8 cellular contexts compared by ENCODE assay signal in the genomic region with DNA sequence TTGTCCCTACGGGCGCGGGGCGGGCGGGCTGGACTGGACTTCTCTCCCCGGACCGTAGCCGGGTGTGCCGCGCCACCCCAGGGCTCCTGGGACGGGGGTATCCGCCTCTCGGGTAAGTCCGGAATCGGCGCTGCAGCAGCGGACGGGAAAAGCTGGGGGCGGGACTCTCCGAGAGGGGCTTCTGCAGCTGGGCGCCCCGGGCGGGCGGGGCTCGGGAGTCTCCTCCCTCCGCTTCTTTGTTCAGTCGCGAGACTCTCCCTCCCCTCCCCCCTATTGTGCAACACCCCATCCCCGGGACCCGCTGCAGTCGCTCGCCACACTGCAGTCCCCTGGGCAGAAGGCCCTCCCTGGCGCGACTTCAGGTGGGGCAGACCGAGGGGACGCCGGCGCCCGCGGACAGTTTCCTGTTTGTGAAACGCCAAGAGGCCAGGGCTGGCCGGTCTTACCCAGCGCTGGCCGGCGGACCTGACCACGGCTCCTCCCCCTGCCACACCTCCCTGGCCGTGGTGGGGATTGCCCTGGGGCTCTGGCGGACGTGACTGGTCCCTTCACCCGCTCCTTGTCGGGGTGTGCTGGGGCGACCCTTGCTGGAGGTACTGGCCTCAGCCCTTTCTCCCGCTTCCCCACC. TPM values are rescaled to one million over a fixed set of nuclear protein-coding genes. Genes with fewer than 3 reads are reported as not detected.
DNase-seq lines count a peak whose midpoint lies in the region; ATAC-seq and TF ChIP-seq lines count a peak whose summit lies in the region.

No MANE protein-coding gene starts in this region.

- peaks cover 24% of the 10 kb centered on the region for H3K4me1 Mint-ChIP-seq in activated naive CD8-positive, alpha-beta T cell treated with anti-CD3 and anti-CD28 coated beads for 36 hours

- no peaks in the 10 kb centered on the region for H3K9me2 ChIP-seq in SK-N-SH

- peak overlapping the region; percentile 96 for H3K9ac ChIP-seq in SK-N-SH

- CTCF ChIA-PET in SK-N-SH (lab: Yijun Ruan, JAX): interaction anchor here (0.6 to 8.5 kb wide), 2 partner anchors 62 to 978 kb away, joined by 4 to 41 read pairs; no protein-coding TSS in a partner anchor

- TF ChIP-seq EP300 in SK-N-SH (IDR thresholded peaks at IDR 0.05; ENCODE audit: borderline replicate concordance in 1 of 2, low read depth in 1 of 2, low read length in 1 of 2) (no peak), ovary (IDR thresholded peaks at IDR 0.05) (no peak)

- H3K79me2 ChIP-seq in SK-N-SH (ENCODE audit: insufficient read depth): peaks cover 25% of the 10 kb centered on the region

- H3K9me3 Mint-ChIP-seq in activated naive CD8-positive, alpha-beta T cell treated with anti-CD3 and anti-CD28 coated beads for 36 hours: no peaks in the 10 kb centered on the region

- WGBS in SK-N-SH (ENCODE audit: low lambda C conversion rate): 6% methylated on average over 2 of the region's 53 CpGs
- WGBS in ovary, 3 donors: 0% methylated on average over 20 to 53 of the region's 53 CpGs

- peak overlapping the region; percentile 81 for H3K4me2 ChIP-seq in SK-N-SH

- peak overlapping the region; percentile 96 to 99 for H3K27ac ChIP-seq in SK-N-SH (ENCODE audit: low read depth in 2 of 2, low read length in 1 of 2)
- peak overlapping the region; percentile 87 to 95 for H3K27ac ChIP-seq in ovary
- H3K27ac ChIP-seq in thoracic aorta: peak overlapping the region; percentile 96

- no peaks in the 10 kb centered on the region for H3K27me3 ChIP-seq in SK-N-SH (ENCODE audit: insufficient read depth)
- no peaks in the 10 kb centered on the region for H3K27me3 ChIP-seq in ovary
- no peaks in the 10 kb centered on the region for H3K27me3 ChIP-seq in thoracic aorta (replicated peaks; ENCODE audit: insufficient read depth)

- TF ChIP-seq CTCF in HFF-Myc (IDR thresholded peaks at IDR 0.05; ENCODE audit: low read depth, low read length, missing control alignments): no peak
- 0 out of 2 replicates have a peak, but pooled peaks have one; percentile 6 for TF ChIP-seq CTCF in SK-N-SH (IDR thresholded peaks at IDR 0.05)
- no peak for TF ChIP-seq CTCF in ovary (IDR thresholded peaks at IDR 0.05)
- TF ChIP-seq CTCF in thoracic aorta (IDR thresholded peaks at IDR 0.05): peak; percentile 17

- no peaks in the 10 kb centered on the region for H3K27me3 Mint-ChIP-seq in activated naive CD8-positive, alpha-beta T cell treated with anti-CD3 and anti-CD28 coated beads for 36 hours

- intact Hi-C loops in Right ventricle myocardium inferior (cut with DNase I): loop anchor here (1.0 to 5.0 kb wide), 2 partner anchors 61 to 82 kb away; no protein-coding TSS in a partner anchor
- intact Hi-C loops in ovary (cut with DNase I): loop anchor here in 1 of 4 donors (5.0 kb wide), 2 partner anchors 81 to 211 kb away; a partner anchor contains a TSS

- H3K4me3 Mint-ChIP-seq in activated naive CD8-positive, alpha-beta T cell treated with anti-CD3 and anti-CD28 coated beads for 36 hours: peak overlapping the region; percentile 98

- ATAC-seq in Right ventricle myocardium inferior (peak; percentile 85), thoracic aorta (ENCODE audit: insufficient number of reproducible peaks, low FRiP score, low read depth) (peak; percentile 52)

- H3K4me3 ChIP-seq in HFF-Myc (replicated peaks; ENCODE audit: low read depth, low read length): peak overlapping the region; percentile 94
- peak overlapping the region; percentile 100 for H3K4me3 ChIP-seq in SK-N-SH (ENCODE audit: low read depth in 2 of 2, low read length in 1 of 2)
- peak overlapping the region; percentile 74 for H3K4me3 ChIP-seq in ovary
- H3K4me3 ChIP-seq in thoracic aorta: peak overlapping the region; percentile 88

- H3K27ac Mint-ChIP-seq in activated naive CD8-positive, alpha-beta T cell treated with anti-CD3 and anti-CD28 coated beads for 36 hours: no peak overlapping the region

- H3K36me3 Mint-ChIP-seq in activated naive CD8-positive, alpha-beta T cell treated with anti-CD3 and anti-CD28 coated beads for 36 hours: peaks cover 10% of the 10 kb centered on the region

- H2AFZ ChIP-seq in SK-N-SH (ENCODE audit: low read depth): peak overlapping the region; percentile 97; the same call in 1 of the 2 replicates

- POLR2A ChIA-PET in SK-N-SH (lab: Yijun Ruan, JAX): interaction anchor here (0.5 to 1.1 kb wide), 4 partner anchors 12 to 271 kb away, joined by 3 to 6 read pairs (median 4); a partner anchor contains a TSS

- peaks cover 6% of the 10 kb centered on the region for H3F3A ChIP-seq in SK-N-SH (replicated peaks; ENCODE audit: insufficient read depth)

- TF ChIP-seq RAD21 in SK-N-SH (IDR thresholded peaks at IDR 0.05; ENCODE audit: low read length): peak; percentile 25; the same call in 1 of the 2 replicates

- peaks cover 38 to 41% of the 10 kb centered on the region in 2 experiments for H3K36me3 ChIP-seq in SK-N-SH (replicated peaks in 1 of 2; ENCODE audit: control insufficient read depth in 1 of 2, insufficient read depth in 2 of 2, low read length in 1 of 2)
- no peaks in the 10 kb centered on the region for H3K36me3 ChIP-seq in ovary
- peaks cover 11% of the 10 kb centered on the region for H3K36me3 ChIP-seq in thoracic aorta

- no peak for TF ChIP-seq POLR2A in ovary (IDR thresholded peaks at IDR 0.05)

- H3K9me3 ChIP-seq in SK-N-SH (no peaks in the 10 kb centered on the region), ovary (no peaks in the 10 kb centered on the region), thoracic aorta (no peaks in the 10 kb centered on the region)

- H4K20me1 ChIP-seq in SK-N-SH (ENCODE audit: insufficient read depth): peaks cover 21% of the 10 kb centered on the region; the same call in 1 of the 2 replicates

- peaks cover 8 to 14% of the 10 kb centered on the region in 2 experiments; a peak in 2 of 4 replicates for H3K4me1 ChIP-seq in SK-N-SH (ENCODE audit: control insufficient read depth in 1 of 2, insufficient read depth in 2 of 2, low read depth in 1 of 2, low read length in 1 of 2)
- no peaks in the 10 kb centered on the region for H3K4me1 ChIP-seq in ovary (ENCODE audit: insufficient read depth)
- H3K4me1 ChIP-seq in thoracic aorta (ENCODE audit: control insufficient read depth in 1 of 2, low read depth in 2 of 2): peaks cover 12 to 22% of the 10 kb centered on the region in 2 donors

- peak; percentile 46 for DNase-seq in GDM1 (lab: John Stamatoyannopoulos, UW)
- no peak for DNase-seq in HFF-Myc (ENCODE audit: extremely low read depth, low read depth)
- peak; percentile 72 for DNase-seq in MV-4-11 (lab: John Stamatoyannopoulos, UW)
- peak; percentile 93 for DNase-seq in SK-N-SH
- DNase-seq in activated naive CD8-positive, alpha-beta T cell treated with anti-CD3 and anti-CD28 coated beads for 36 hours: peak; percentile 81
- peak; percentile 93 for DNase-seq in Right ventricle myocardium inferior (ENCODE audit: missing footprints)
- DNase-seq in ovary: peak; percentile 86 to 91 (median 87)
- DNase-seq in thoracic aorta (ENCODE audit: low spot score): peak; percentile 53

TF ChIP-seq in SK-N-SH, 30 proteins besides CTCF, POLR2A, EP300 and RAD21 (continues in another document):
- peak; percentile 78 for TF ChIP-seq MXI1 (IDR thresholded peaks at IDR 0.05; ENCODE audit: low read depth, low read length)
- TF ChIP-seq MEF2A (IDR thresholded peaks at IDR 0.05; ENCODE audit: borderline replicate concordance, low read depth): no peak
- TF ChIP-seq, protein P1, sequence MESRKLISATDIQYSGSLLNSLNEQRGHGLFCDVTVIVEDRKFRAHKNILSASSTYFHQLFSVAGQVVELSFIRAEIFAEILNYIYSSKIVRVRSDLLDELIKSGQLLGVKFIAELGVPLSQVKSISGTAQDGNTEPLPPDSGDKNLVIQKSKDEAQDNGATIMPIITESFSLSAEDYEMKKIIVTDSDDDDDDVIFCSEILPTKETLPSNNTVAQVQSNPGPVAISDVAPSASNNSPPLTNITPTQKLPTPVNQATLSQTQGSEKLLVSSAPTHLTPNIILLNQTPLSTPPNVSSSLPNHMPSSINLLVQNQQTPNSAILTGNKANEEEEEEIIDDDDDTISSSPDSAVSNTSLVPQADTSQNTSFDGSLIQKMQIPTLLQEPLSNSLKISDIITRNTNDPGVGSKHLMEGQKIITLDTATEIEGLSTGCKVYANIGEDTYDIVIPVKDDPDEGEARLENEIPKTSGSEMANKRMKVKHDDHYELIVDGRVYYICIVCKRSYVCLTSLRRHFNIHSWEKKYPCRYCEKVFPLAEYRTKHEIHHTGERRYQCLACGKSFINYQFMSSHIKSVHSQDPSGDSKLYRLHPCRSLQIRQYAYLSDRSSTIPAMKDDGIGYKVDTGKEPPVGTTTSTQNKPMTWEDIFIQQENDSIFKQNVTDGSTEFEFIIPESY (IDR thresholded peaks at IDR 0.05; ENCODE audit: borderline replicate concordance, low read depth): peak; percentile 75; the same call in 1 of the 2 replicates
- TF ChIP-seq EZH2phosphoT487 (IDR thresholded peaks at IDR 0.05; ENCODE audit: borderline replicate concordance, low read depth): no peak
- peak; percentile 75 for TF ChIP-seq POLR2AphosphoS5 (IDR thresholded peaks at IDR 0.05; ENCODE audit: low read depth, low read length)

RNA-seq across cellular contexts. Expression of a gene that starts 1.0 kb away (rescaled TPM):
- polyA plus RNA-seq in SK-N-SH (2012; rRNA removed): 8.7 and 8.9 TPM in 2 replicates
- polyA plus RNA-seq in SK-N-SH (2012; cell fraction: cytosol; rRNA removed): 15.7 and 20.4 TPM in 2 replicates
- 9.2 and 10.0 TPM in 2 replicates for polyA plus RNA-seq in SK-N-SH (2012; cell fraction: nucleus; rRNA removed)
- total RNA-seq in activated naive CD8-positive, alpha-beta T cell treated with anti-CD3 and anti-CD28 coated beads for 36 hours: 10 to 100 TPM; 17.4 to 18.7 TPM
- 8.5 TPM for total RNA-seq in Right ventricle myocardium inferior
- total RNA-seq in ovary: 10 to 100 TPM in 6 of 7 donors, 1 to 10 TPM in 1; 9.9 to 39.0 (median 19.7) TPM
- polyA plus RNA-seq in ovary: 10 to 100 TPM; 29.7 to 44.9 TPM
- 10 to 100 TPM; 23.7 to 65.0 TPM for total RNA-seq in thoracic aorta

Comparison
In these comparisons a context has a peak if more than half of its experiments do, and no peak if none do; other contexts are left out.
1. CTCF ChIP-seq: peak in SK-N-SH (single experiment) and thoracic aorta (single experiment); none in HFF-Myc (single experiment) and ovary (0 of 3).
2. Peak in every context shown above with its lines, with median percentiles within 50 percentile points of each other: H3K4me3 ChIP-seq and H3K27ac ChIP-seq.